Comparison of ENCODE assay signal across 9 cellular contexts in genomic region chr3:183527421-183527979, GRCh38. TPM values are rescaled to one million over a fixed set of nuclear protein-coding genes. Genes with fewer than 3 reads are reported as not detected.
DNase-seq lines count a peak whose midpoint lies in the region; ATAC-seq and TF ChIP-seq lines count a peak whose summit lies in the region.
"Had no signal": no experiment of that assay in that cellular context is flagged by ENCODE, and none has a peak within 500 bp of the region (broad histone marks: within the 10 kb centered on the region; RNA-seq: fewer than 3 reads in every experiment).

No MANE protein-coding gene starts in this region.

- no peaks in the 10 kb centered on the region; the same call in 1 of the 2 replicates for H3K36me3 ChIP-seq in MG63

- H3K27me3 Mint-ChIP-seq in activated naive CD8-positive, alpha-beta T cell: no peaks in the 10 kb centered on the region

- no peaks in the 10 kb centered on the region for H3K27me3 ChIP-seq in MG63

- no peaks in the 10 kb centered on the region for H3K9me3 ChIP-seq in MG63

- H3K36me3 Mint-ChIP-seq in activated naive CD8-positive, alpha-beta T cell: peaks cover 37% of the 10 kb centered on the region

- DNase-seq in GM12864 (ENCODE audit: low read depth): peak; percentile 68
- no peak for DNase-seq in NCI-H345 (lab: John Stamatoyannopoulos, UW)
- no peak for DNase-seq in hypothalamus (lab: John Stamatoyannopoulos, UW)
- DNase-seq in stimulated activated naive CD4-positive, alpha-beta T cell treated with Interleukin-2 at 50 U/mL for 16 hours (lab: John Stamatoyannopoulos, UW): no peak
- DNase-seq in MG63: no peak

- peak overlapping the region; percentile 57 for H3K4me3 Mint-ChIP-seq in activated naive CD8-positive, alpha-beta T cell

- no peak overlapping the region; the same call in 1 of the 2 replicates for H3K4me3 ChIP-seq in GM12864 (ENCODE audit: low read depth, low read length)
- no peak overlapping the region for H3K4me3 ChIP-seq in MG63

- no peaks in the 10 kb centered on the region for H3K9me3 Mint-ChIP-seq in activated naive CD8-positive, alpha-beta T cell (ENCODE audit: low read depth)

- peak overlapping the region; percentile 81 for H3K27ac Mint-ChIP-seq in activated naive CD8-positive, alpha-beta T cell

- H3K4me1 Mint-ChIP-seq in activated naive CD8-positive, alpha-beta T cell (ENCODE audit: low read depth): peaks cover 47% of the 10 kb centered on the region

- TF ChIP-seq CTCF in GM12864 (IDR thresholded peaks at IDR 0.05; ENCODE audit: low read depth, low read length, missing control alignments): no peak

- peak; percentile 66 for ATAC-seq in GM21360 (IDR thresholded peaks at IDR 0.05; ENCODE audit: unreplicated experiment)
- ATAC-seq in HG03354 (IDR thresholded peaks at IDR 0.05; ENCODE audit: poor library complexity, severe bottlenecking, unreplicated experiment): peak; percentile 94

RNA-seq across cellular contexts. Expression of gene KLHL6, which starts 28.0 kb away (rescaled TPM):
- total RNA-seq in MG63 (2014; rRNA removed; shearing (Covaris generic); ENCODE audit: low replicate concordance): not detected in 2 replicates
- total RNA-seq: RPMI7951 had no signal
